ENCODE assay signal across 11 cellular contexts in genomic region chr3:10389995-10390394, GRCh38.
DNase-seq lines count a peak whose midpoint lies in the region; ATAC-seq, FAIRE-seq and TF ChIP-seq lines count a peak whose summit lies in the region.
"Had no signal": no experiment of that assay in that cellular context is flagged by ENCODE, and none has a peak within 500 bp of the region (broad histone marks: within the 10 kb centered on the region; RNA-seq: fewer than 3 reads in every experiment).

No MANE protein-coding gene starts in this region.

- H3K27ac ChIP-seq in GM12878 (ENCODE audit: control insufficient read depth, insufficient read depth), result no peak overlapping the region
- no peak overlapping the region for H3K27ac ChIP-seq in psoas muscle
- no peak overlapping the region for H3K27ac ChIP-seq in coronary artery

- TF ChIP-seq EP300 in GM12878 (IDR thresholded peaks at IDR 0.05; ENCODE audit: borderline replicate concordance in 1 of 2, control insufficient read depth in 1 of 2, low read depth in 2 of 2, low read length in 2 of 2), result no peak

- no peaks in the 10 kb centered on the region for H3K79me2 ChIP-seq in GM12878 (ENCODE audit: control insufficient read depth, insufficient read depth, low read length)

- no peak for TF ChIP-seq RAD21 in GM12878 (IDR thresholded peaks at IDR 0.05; ENCODE audit: insufficient read depth, low read depth, low read length)

- no peak for TF ChIP-seq CTCF in GM12878 (IDR thresholded peaks at IDR 0.05 in 2 of 3, conservative IDR thresholded peaks at IDR 0.05 in 1 of 3; ENCODE audit: control insufficient read depth in 2 of 3, extremely low read depth in 1 of 3, insufficient read depth in 1 of 3, low read depth in 3 of 3, low read length in 3 of 3)
- no peak for TF ChIP-seq CTCF in psoas muscle (IDR thresholded peaks at IDR 0.05)
- TF ChIP-seq CTCF in coronary artery (IDR thresholded peaks at IDR 0.05), result no peak

- WGBS in GM12878 (ENCODE audit: insufficient coverage, insufficient replicate concordance, low lambda C conversion rate, missing lambda C conversion rate), result 6% methylated on average over 2 of the region's 2 CpGs
- 65 to 77% (median 71%) methylated on average over 2 of the region's 2 CpGs for WGBS in psoas muscle, 3 donors

- FAIRE-seq in GM12891 (lab: Jason Lieb, UNC) (peak; percentile 79), GM12878 (lab: Jason Lieb, UNC) (peak; percentile 92)

- TF ChIP-seq POLR2A in GM12891 (IDR thresholded peaks at IDR 0.05; ENCODE audit: low read depth, low read length) (no peak), GM12878 (IDR thresholded peaks at IDR 0.05; ENCODE audit: low read depth, low read length) (no peak)

- H4K20me1 ChIP-seq in GM12878 (ENCODE audit: control insufficient read depth, insufficient read depth), result no peaks in the 10 kb centered on the region

- no peak overlapping the region for H3K9ac ChIP-seq in GM12878 (ENCODE audit: control insufficient read depth, insufficient read depth, low read length)

- H3K4me1 ChIP-seq in GM12878 (ENCODE audit: control insufficient read depth, insufficient read depth, low read length), result peaks cover 14% of the 10 kb centered on the region
- no peaks in the 10 kb centered on the region for H3K4me1 ChIP-seq in psoas muscle

- no peaks in the 10 kb centered on the region for H3K9me3 ChIP-seq in GM12878 (replicated peaks; ENCODE audit: control insufficient read depth, insufficient read depth, low read length)
- peaks cover 4% of the 10 kb centered on the region for H3K9me3 ChIP-seq in psoas muscle

- CTCF ChIA-PET in GM12878 (lab: Yijun Ruan, JAX), result interaction anchor here (1.0 kb wide), 1 partner anchor 17 kb away, joined by 3 read pairs; no protein-coding TSS in a partner anchor

- in situ Hi-C loops in GM12878 (cut with MboI), result no loop called here

- H2AFZ ChIP-seq in GM12878 (ENCODE audit: control insufficient read depth, low read depth, low read length), result peak overlapping the region; percentile 52

- SMC1A ChIA-PET in GM12878 (lab: Charles Lee; ENCODE audit: uncharacterized antibody, unreplicated experiment), result interaction anchor here (1.2 kb wide), 1 partner anchor 32 kb away, joined by 3 read pairs; no protein-coding TSS in a partner anchor

- no TSS peak for BruUV-seq in GM12878 (replicated peaks; lab: Mats Ljungman, UMichigan)

- DNase-seq in GM12891 (ENCODE audit: insufficient read length, low spot score), result no peak
- peak; percentile 61 for DNase-seq in GM12878 (ENCODE audit: low read depth, low spot score)
- no peak for DNase-seq in cortex of kidney (lab: John Stamatoyannopoulos, UW)
- no peak for DNase-seq in psoas muscle
- DNase-seq in coronary artery (ENCODE audit: low spot score), result no peak
- DNase-seq in activated naive CD4-positive, alpha-beta T cell (lab: John Stamatoyannopoulos, UW), result no peak
- DNase-seq: COR-L47, H9, NCI-H1417 had no signal

- RAD21 ChIA-PET in GM12878 (lab: Charles Lee; ENCODE audit: unreplicated experiment), result no interaction called here

- POLR2A ChIA-PET in GM12878 (lab: Charles Lee), result interaction anchor here (0.6 kb wide), 1 partner anchor 153 kb away, joined by 5 read pairs; no protein-coding TSS in a partner anchor

- H3K4me3 ChIP-seq in GM12878 (no peak overlapping the region), psoas muscle (no peak overlapping the region), coronary artery (no peak overlapping the region)

- intact Hi-C loops in GM12878 (cut with micrococcal nuclease; ENCODE audit: unreplicated experiment), result no loop called here
- intact Hi-C loops in psoas muscle (cut with DNase I), result no loop called here

- H3K4me2 ChIP-seq in GM12878 (ENCODE audit: control insufficient read depth, insufficient read depth), result peak overlapping the region; percentile 72

- H3K27me3 ChIP-seq in GM12878 (replicated peaks in 1 of 2; ENCODE audit: control insufficient read depth in 2 of 2, insufficient read depth in 2 of 2, low read length in 1 of 2), result no peaks in the 10 kb centered on the region; a peak in 2 of 4 replicates
- H3K27me3 ChIP-seq in psoas muscle (ENCODE audit: insufficient read depth in 3 of 3, low read length in 2 of 3), result no peaks in the 10 kb centered on the region

- no peaks in the 10 kb centered on the region for H3K36me3 ChIP-seq in GM12878 (ENCODE audit: control insufficient read depth in 2 of 2, insufficient read depth in 2 of 2, low read length in 1 of 2)
- H3K36me3 ChIP-seq in psoas muscle (ENCODE audit: insufficient read depth in 1 of 2, low read depth in 1 of 2), result peaks cover 0 to 17% of the 10 kb centered on the region in 2 donors

- peak; percentile 77 for ATAC-seq in GM21515 (IDR thresholded peaks at IDR 0.05; ENCODE audit: unreplicated experiment)
- ATAC-seq in HG03469 (IDR thresholded peaks at IDR 0.05; ENCODE audit: unreplicated experiment), result peak; percentile 77
- ATAC-seq in GM12878, result peak; percentile 92
- no peak for ATAC-seq in psoas muscle

TF ChIP-seq in GM12891, 5 proteins besides CTCF, POLR2A, EP300 and RAD21:
- no peak for TF ChIP-seq TAF1 (IDR thresholded peaks at IDR 0.05; ENCODE audit: low read depth, low read length)
- peak; percentile 95 for TF ChIP-seq SPI1 (IDR thresholded peaks at IDR 0.05; ENCODE audit: low read depth, low read length)

TF ChIP-seq in GM12878, 131 proteins besides CTCF, POLR2A, EP300 and RAD21:
- TF ChIP-seq MEF2B (IDR thresholded peaks at IDR 0.05; ENCODE audit: partially characterized antibody, poor library complexity, severe bottlenecking), result peak; percentile 60
- TF ChIP-seq DPF2 (IDR thresholded peaks at IDR 0.05), result peak; percentile 37; the same call in 1 of the 2 replicates
- TF ChIP-seq SPI1 (IDR thresholded peaks at IDR 0.05; ENCODE audit: borderline replicate concordance, insufficient read depth, low read depth, low read length), result peak; percentile 97
- TF ChIP-seq YY1 (IDR thresholded peaks at IDR 0.05; ENCODE audit: low read depth, low read length), result peak; percentile 61
- no peak for TF ChIP-seq CHD4 (IDR thresholded peaks at IDR 0.05)

Comparison
In these comparisons a context has a peak if more than half of its experiments do, and no peak if none do; other contexts are left out.
1. ATAC-seq: peak in GM21515 (single experiment), HG03469 (single experiment) and GM12878 (single experiment); none in psoas muscle (0 of 4).